Comparison of ENCODE assay signal across 1 cellular context in the genomic region with DNA sequence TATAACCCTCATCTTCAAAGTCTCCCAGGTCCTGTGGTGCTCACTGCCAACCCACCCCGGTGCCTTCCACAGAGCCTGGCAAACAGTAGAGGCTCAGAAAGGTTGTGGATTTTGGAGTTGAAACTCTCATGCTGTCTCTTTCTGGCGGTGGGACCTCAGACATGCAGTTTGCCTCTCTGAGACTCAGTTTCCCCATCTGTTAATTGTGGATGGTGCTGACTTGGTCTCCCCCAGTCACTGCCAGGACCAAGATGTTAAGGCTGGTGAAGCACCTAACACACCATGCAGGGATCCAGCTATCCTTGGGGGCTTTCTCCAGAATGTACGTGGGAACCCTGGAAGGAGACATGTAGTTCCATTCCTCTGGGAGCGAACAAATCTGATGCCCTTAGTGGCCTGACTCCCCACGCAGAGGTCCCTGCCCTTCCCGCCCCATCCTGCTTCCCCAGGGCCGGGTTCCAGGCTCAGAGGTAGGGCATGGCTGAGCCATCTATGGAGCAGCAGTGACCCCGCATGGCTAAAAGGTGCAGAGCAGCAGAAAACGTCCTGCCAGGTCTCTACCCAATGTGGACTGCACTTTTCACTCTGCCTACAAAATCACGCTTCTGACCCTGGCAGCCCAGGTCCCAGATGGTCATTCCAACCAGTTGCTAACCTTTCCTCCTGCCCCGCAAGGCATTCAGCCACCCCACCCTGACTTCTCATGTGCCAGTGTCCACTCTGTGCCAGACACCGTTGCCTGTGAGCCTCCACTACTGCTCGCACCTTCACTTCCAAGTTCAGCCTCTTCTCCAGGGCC.
TF ChIP-seq lines count a peak whose summit lies in the region.

No MANE protein-coding gene starts in this region.

TF ChIP-seq in HepG2, 621 proteins besides CTCF, POLR2A, EP300 and RAD21 (continued from another document):
- TF ChIP-seq ZNF510 (CRISPR knock-in tag; IDR thresholded peaks at IDR 0.05; ENCODE audit: low read depth), result no peak
- TF ChIP-seq ZNF839 (CRISPR knock-in tag; IDR thresholded peaks at IDR 0.05; ENCODE audit: borderline replicate concordance), result peak; percentile 60; the same call in 1 of the 2 replicates
- TF ChIP-seq, protein P1, sequence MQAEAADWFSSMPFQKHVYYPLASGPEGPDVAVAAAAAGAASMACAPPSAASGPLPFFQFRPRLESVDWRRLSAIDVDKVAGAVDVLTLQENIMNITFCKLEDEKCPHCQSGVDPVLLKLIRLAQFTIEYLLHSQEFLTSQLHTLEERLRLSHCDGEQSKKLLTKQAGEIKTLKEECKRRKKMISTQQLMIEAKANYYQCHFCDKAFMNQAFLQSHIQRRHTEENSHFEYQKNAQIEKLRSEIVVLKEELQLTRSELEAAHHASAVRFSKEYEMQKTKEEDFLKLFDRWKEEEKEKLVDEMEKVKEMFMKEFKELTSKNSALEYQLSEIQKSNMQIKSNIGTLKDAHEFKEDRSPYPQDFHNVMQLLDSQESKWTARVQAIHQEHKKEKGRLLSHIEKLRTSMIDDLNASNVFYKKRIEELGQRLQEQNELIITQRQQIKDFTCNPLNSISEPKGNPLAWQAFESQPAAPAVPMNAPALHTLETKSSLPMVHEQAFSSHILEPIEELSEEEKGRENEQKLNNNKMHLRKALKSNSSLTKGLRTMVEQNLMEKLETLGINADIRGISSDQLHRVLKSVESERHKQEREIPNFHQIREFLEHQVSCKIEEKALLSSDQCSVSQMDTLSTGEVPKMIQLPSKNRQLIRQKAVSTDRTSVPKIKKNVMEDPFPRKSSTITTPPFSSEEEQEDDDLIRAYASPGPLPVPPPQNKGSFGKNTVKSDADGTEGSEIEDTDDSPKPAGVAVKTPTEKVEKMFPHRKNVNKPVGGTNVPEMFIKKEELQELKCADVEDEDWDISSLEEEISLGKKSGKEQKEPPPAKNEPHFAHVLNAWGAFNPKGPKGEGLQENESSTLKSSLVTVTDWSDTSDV (CRISPR knock-in tag; IDR thresholded peaks at IDR 0.05), result no peak
- no peak for TF ChIP-seq NFYB (CRISPR knock-in tag; IDR thresholded peaks at IDR 0.05)
- no peak for TF ChIP-seq ZNF253 (CRISPR knock-in tag; IDR thresholded peaks at IDR 0.05; ENCODE audit: borderline replicate concordance)
- TF ChIP-seq, protein P2, sequence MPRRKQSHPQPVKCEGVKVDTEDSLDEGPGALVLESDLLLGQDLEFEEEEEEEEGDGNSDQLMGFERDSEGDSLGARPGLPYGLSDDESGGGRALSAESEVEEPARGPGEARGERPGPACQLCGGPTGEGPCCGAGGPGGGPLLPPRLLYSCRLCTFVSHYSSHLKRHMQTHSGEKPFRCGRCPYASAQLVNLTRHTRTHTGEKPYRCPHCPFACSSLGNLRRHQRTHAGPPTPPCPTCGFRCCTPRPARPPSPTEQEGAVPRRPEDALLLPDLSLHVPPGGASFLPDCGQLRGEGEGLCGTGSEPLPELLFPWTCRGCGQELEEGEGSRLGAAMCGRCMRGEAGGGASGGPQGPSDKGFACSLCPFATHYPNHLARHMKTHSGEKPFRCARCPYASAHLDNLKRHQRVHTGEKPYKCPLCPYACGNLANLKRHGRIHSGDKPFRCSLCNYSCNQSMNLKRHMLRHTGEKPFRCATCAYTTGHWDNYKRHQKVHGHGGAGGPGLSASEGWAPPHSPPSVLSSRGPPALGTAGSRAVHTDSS (CRISPR knock-in tag; conservative IDR thresholded peaks at IDR 0.05), result no peak
- TF ChIP-seq ERF (CRISPR knock-in tag; IDR thresholded peaks at IDR 0.05), result peak; percentile 29; the same call in 1 of the 2 replicates
- TF ChIP-seq RELA (CRISPR knock-in tag; IDR thresholded peaks at IDR 0.05), result 0 out of 2 replicates have a peak, but pooled peaks have one; percentile 38
- TF ChIP-seq, protein P3, sequence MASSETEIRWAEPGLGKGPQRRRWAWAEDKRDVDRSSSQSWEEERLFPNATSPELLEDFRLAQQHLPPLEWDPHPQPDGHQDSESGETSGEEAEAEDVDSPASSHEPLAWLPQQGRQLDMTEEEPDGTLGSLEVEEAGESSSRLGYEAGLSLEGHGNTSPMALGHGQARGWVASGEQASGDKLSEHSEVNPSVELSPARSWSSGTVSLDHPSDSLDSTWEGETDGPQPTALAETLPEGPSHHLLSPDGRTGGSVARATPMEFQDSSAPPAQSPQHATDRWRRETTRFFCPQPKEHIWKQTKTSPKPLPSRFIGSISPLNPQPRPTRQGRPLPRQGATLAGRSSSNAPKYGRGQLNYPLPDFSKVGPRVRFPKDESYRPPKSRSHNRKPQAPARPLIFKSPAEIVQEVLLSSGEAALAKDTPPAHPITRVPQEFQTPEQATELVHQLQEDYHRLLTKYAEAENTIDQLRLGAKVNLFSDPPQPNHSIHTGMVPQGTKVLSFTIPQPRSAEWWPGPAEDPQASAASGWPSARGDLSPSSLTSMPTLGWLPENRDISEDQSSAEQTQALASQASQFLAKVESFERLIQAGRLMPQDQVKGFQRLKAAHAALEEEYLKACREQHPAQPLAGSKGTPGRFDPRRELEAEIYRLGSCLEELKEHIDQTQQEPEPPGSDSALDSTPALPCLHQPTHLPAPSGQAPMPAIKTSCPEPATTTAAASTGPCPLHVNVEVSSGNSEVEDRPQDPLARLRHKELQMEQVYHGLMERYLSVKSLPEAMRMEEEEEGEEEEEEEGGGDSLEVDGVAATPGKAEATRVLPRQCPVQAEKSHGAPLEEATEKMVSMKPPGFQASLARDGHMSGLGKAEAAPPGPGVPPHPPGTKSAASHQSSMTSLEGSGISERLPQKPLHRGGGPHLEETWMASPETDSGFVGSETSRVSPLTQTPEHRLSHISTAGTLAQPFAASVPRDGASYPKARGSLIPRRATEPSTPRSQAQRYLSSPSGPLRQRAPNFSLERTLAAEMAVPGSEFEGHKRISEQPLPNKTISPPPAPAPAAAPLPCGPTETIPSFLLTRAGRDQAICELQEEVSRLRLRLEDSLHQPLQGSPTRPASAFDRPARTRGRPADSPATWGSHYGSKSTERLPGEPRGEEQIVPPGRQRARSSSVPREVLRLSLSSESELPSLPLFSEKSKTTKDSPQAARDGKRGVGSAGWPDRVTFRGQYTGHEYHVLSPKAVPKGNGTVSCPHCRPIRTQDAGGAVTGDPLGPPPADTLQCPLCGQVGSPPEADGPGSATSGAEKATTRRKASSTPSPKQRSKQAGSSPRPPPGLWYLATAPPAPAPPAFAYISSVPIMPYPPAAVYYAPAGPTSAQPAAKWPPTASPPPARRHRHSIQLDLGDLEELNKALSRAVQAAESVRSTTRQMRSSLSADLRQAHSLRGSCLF (CRISPR knock-in tag; IDR thresholded peaks at IDR 0.05; ENCODE audit: borderline replicate concordance), result no peak
- TF ChIP-seq KDM5B (CRISPR knock-in tag; IDR thresholded peaks at IDR 0.05; ENCODE audit: borderline replicate concordance), result 0 out of 2 replicates have a peak, but pooled peaks have one; percentile 46
- TF ChIP-seq GABPA (IDR thresholded peaks at IDR 0.05; ENCODE audit: low read depth, low read length), result no peak
- no peak for TF ChIP-seq GABPA (CRISPR knock-in tag; IDR thresholded peaks at IDR 0.05; ENCODE audit: low read depth)
- TF ChIP-seq NONO (IDR thresholded peaks at IDR 0.05), result no peak
- TF ChIP-seq NONO (CRISPR knock-in tag; conservative IDR thresholded peaks at IDR 0.05), result no peak
- TF ChIP-seq, protein P4, sequence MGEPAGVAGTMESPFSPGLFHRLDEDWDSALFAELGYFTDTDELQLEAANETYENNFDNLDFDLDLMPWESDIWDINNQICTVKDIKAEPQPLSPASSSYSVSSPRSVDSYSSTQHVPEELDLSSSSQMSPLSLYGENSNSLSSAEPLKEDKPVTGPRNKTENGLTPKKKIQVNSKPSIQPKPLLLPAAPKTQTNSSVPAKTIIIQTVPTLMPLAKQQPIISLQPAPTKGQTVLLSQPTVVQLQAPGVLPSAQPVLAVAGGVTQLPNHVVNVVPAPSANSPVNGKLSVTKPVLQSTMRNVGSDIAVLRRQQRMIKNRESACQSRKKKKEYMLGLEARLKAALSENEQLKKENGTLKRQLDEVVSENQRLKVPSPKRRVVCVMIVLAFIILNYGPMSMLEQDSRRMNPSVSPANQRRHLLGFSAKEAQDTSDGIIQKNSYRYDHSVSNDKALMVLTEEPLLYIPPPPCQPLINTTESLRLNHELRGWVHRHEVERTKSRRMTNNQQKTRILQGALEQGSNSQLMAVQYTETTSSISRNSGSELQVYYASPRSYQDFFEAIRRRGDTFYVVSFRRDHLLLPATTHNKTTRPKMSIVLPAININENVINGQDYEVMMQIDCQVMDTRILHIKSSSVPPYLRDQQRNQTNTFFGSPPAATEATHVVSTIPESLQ (CRISPR knock-in tag; conservative IDR thresholded peaks at IDR 0.05), result no peak
- TF ChIP-seq, protein P5, sequence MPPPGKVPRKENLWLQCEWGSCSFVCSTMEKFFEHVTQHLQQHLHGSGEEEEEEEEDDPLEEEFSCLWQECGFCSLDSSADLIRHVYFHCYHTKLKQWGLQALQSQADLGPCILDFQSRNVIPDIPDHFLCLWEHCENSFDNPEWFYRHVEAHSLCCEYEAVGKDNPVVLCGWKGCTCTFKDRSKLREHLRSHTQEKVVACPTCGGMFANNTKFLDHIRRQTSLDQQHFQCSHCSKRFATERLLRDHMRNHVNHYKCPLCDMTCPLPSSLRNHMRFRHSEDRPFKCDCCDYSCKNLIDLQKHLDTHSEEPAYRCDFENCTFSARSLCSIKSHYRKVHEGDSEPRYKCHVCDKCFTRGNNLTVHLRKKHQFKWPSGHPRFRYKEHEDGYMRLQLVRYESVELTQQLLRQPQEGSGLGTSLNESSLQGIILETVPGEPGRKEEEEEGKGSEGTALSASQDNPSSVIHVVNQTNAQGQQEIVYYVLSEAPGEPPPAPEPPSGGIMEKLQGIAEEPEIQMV (CRISPR knock-in tag; IDR thresholded peaks at IDR 0.05; ENCODE audit: low read depth), result no peak
- TF ChIP-seq, protein P6, sequence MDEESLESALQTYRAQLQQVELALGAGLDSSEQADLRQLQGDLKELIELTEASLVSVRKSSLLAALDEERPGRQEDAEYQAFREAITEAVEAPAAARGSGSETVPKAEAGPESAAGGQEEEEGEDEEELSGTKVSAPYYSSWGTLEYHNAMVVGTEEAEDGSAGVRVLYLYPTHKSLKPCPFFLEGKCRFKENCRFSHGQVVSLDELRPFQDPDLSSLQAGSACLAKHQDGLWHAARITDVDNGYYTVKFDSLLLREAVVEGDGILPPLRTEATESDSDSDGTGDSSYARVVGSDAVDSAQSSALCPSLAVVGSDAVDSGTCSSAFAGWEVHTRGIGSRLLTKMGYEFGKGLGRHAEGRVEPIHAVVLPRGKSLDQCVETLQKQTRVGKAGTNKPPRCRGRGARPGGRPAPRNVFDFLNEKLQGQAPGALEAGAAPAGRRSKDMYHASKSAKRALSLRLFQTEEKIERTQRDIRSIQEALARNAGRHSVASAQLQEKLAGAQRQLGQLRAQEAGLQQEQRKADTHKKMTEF (CRISPR knock-in tag; IDR thresholded peaks at IDR 0.05), result no peak
- TF ChIP-seq ZNF792 (CRISPR knock-in tag; IDR thresholded peaks at IDR 0.05), result no peak
- 0 out of 2 replicates have a peak, but pooled peaks have one; percentile 51 for TF ChIP-seq GTF3A (CRISPR knock-in tag; conservative IDR thresholded peaks at IDR 0.05)
- TF ChIP-seq SP4 (CRISPR knock-in tag; IDR thresholded peaks at IDR 0.05), result no peak
- TF ChIP-seq SYNCRIP (IDR thresholded peaks at IDR 0.05; ENCODE audit: insufficient read depth, low read depth, low read length), result no peak
- TF ChIP-seq HHEX (CRISPR knock-in tag; IDR thresholded peaks at IDR 0.05), result no peak
- no peak for TF ChIP-seq SRSF4 (IDR thresholded peaks at IDR 0.05; ENCODE audit: low read depth, low read length, poor library complexity, severe bottlenecking)
- no peak for TF ChIP-seq ZNF563 (CRISPR knock-in tag; IDR thresholded peaks at IDR 0.05)
- TF ChIP-seq, protein P7, sequence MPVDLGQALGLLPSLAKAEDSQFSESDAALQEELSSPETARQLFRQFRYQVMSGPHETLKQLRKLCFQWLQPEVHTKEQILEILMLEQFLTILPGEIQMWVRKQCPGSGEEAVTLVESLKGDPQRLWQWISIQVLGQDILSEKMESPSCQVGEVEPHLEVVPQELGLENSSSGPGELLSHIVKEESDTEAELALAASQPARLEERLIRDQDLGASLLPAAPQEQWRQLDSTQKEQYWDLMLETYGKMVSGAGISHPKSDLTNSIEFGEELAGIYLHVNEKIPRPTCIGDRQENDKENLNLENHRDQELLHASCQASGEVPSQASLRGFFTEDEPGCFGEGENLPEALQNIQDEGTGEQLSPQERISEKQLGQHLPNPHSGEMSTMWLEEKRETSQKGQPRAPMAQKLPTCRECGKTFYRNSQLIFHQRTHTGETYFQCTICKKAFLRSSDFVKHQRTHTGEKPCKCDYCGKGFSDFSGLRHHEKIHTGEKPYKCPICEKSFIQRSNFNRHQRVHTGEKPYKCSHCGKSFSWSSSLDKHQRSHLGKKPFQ (CRISPR knock-in tag; IDR thresholded peaks at IDR 0.05; ENCODE audit: insufficient replicate concordance), result no peak
- no peak for TF ChIP-seq HNF4A (CRISPR knock-in tag; IDR thresholded peaks at IDR 0.05)
- TF ChIP-seq PHF5A (CRISPR knock-in tag; IDR thresholded peaks at IDR 0.05; ENCODE audit: low read depth, unreplicated experiment), result no peak
- no peak for TF ChIP-seq RBM39 (IDR thresholded peaks at IDR 0.05; ENCODE audit: low read depth, low read length, poor library complexity, severe bottlenecking)
- TF ChIP-seq JUND (CRISPR knock-in tag; IDR thresholded peaks at IDR 0.05), result no peak
- TF ChIP-seq, protein P8, sequence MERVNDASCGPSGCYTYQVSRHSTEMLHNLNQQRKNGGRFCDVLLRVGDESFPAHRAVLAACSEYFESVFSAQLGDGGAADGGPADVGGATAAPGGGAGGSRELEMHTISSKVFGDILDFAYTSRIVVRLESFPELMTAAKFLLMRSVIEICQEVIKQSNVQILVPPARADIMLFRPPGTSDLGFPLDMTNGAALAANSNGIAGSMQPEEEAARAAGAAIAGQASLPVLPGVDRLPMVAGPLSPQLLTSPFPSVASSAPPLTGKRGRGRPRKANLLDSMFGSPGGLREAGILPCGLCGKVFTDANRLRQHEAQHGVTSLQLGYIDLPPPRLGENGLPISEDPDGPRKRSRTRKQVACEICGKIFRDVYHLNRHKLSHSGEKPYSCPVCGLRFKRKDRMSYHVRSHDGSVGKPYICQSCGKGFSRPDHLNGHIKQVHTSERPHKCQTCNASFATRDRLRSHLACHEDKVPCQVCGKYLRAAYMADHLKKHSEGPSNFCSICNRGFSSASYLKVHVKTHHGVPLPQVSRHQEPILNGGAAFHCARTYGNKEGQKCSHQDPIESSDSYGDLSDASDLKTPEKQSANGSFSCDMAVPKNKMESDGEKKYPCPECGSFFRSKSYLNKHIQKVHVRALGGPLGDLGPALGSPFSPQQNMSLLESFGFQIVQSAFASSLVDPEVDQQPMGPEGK (CRISPR knock-in tag; IDR thresholded peaks at IDR 0.05), result peak; percentile 48; the same call in 1 of the 2 replicates
- no peak for TF ChIP-seq ATRX (CRISPR knock-in tag; IDR thresholded peaks at IDR 0.05; ENCODE audit: borderline replicate concordance)
- no peak for TF ChIP-seq KAT2B (IDR thresholded peaks at IDR 0.05; ENCODE audit: borderline replicate concordance, low read depth, low read length)
- TF ChIP-seq ZNF430 (CRISPR knock-in tag; IDR thresholded peaks at IDR 0.05), result no peak
- TF ChIP-seq, protein P9, sequence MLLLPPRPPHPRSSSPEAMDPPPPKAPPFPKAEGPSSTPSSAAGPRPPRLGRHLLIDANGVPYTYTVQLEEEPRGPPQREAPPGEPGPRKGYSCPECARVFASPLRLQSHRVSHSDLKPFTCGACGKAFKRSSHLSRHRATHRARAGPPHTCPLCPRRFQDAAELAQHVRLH (CRISPR knock-in tag; IDR thresholded peaks at IDR 0.05; ENCODE audit: borderline replicate concordance, low read depth), result peak; percentile 28; the same call in 1 of the 2 replicates
